Comparison of ENCODE assay signal across 18 cellular contexts in genomic region chr6:157552171-157552747, GRCh38.
DNase-seq lines count a peak whose midpoint lies in the region; ATAC-seq and TF ChIP-seq lines count a peak whose summit lies in the region.
"Had no signal": no experiment of that assay in that cellular context is flagged by ENCODE, and none has a peak within 500 bp of the region (broad histone marks: within the 10 kb centered on the region; RNA-seq: fewer than 3 reads in every experiment).

No MANE protein-coding gene starts in this region.

- H3K4me1 ChIP-seq in HEK293 (ENCODE audit: control insufficient read depth, insufficient read depth, low read length): no peaks in the 10 kb centered on the region
- H3K4me1 ChIP-seq: right atrium auricular region had no signal

- no peak overlapping the region for H3K4me3 Mint-ChIP-seq in Calu3 (ENCODE audit: low read depth, unreplicated experiment)
- H3K4me3 Mint-ChIP-seq in WTC11: peak overlapping the region; percentile 32
- H3K4me3 Mint-ChIP-seq in immature natural killer cell: no peak overlapping the region

- BruUV-seq in Calu3 (replicated peaks; lab: Mats Ljungman, UMichigan): no TSS peak

- DNase-seq in Calu3: no peak
- peak; percentile 83 for DNase-seq in WTC11 (ENCODE audit: low spot score)
- DNase-seq in islet precursor cell: peak; percentile 54
- DNase-seq in HPDE6-E6E7 (ENCODE audit: extremely low spot score): no peak
- no peak for DNase-seq in immature natural killer cell
- no peak for DNase-seq in SHP77 treated with DMSO at 0.1 percent for 48 hours (lab: John Stamatoyannopoulos, UW)
- DNase-seq: activated gamma-delta T cell treated with Interleukin-2 at 50 U/mL for 16 hours; anterior cingulate cortex; CD4-positive, alpha-beta memory T cell; EL; midbrain; NCI-H1694; RPMI8226; WERI-Rb-1 had no signal

- TF ChIP-seq CTCF in Calu3 (IDR thresholded peaks at IDR 0.05; ENCODE audit: unreplicated experiment) (no peak), HEK293 (tag by site-specific recombination; IDR thresholded peaks at IDR 0.05) (no peak), WTC11 (IDR thresholded peaks at IDR 0.05) (no peak)

- H3K27me3 Mint-ChIP-seq in Calu3 (ENCODE audit: unreplicated experiment) (no peaks in the 10 kb centered on the region), WTC11 (ENCODE audit: low read depth) (no peaks in the 10 kb centered on the region; the same call in none of the 2 replicates), immature natural killer cell (ENCODE audit: low read depth in 3 of 3) (peaks cover 9 to 22% (median 17%) of the 10 kb centered on the region in 3 donors)
- H3K27me3 Mint-ChIP-seq: CD4-positive, alpha-beta memory T cell had no signal

- CTCF ChIA-PET in Calu3 (lab: Charles Lee) (no interaction called here), HEK293 (lab: Yijun Ruan, JAX) (no interaction called here), WTC11 (lab: Charles Lee) (interaction anchor here (0.5 to 1.4 kb wide), 8 partner anchors 17 to 322 kb away, joined by 3 to 7 read pairs (median 4); no protein-coding TSS in a partner anchor)

- H3K27ac Mint-ChIP-seq in Calu3 (ENCODE audit: unreplicated experiment) (peak overlapping the region; percentile 56), WTC11 (peak overlapping the region; percentile 97), immature natural killer cell (peak overlapping the region in 3 of 6 donors; percentile 32 to 47 (median 41))

- H3K36me3 Mint-ChIP-seq in Calu3 (ENCODE audit: insufficient read depth, unreplicated experiment) (no peaks in the 10 kb centered on the region), WTC11 (peaks cover 8% of the 10 kb centered on the region), immature natural killer cell (no peaks in the 10 kb centered on the region)
- H3K36me3 Mint-ChIP-seq: CD4-positive, alpha-beta memory T cell had no signal

- no peak overlapping the region for H3K27ac ChIP-seq in HEK293 (ENCODE audit: extremely low read depth, low read depth, low read length)
- H3K27ac ChIP-seq: neutrophil, right atrium auricular region, WERI-Rb-1 had no signal

- no peaks in the 10 kb centered on the region for H3K36me3 ChIP-seq in HEK293 (ENCODE audit: control insufficient read depth in 2 of 2, insufficient read depth in 1 of 2, low read length in 2 of 2)
- H3K36me3 ChIP-seq: neutrophil, right atrium auricular region, WERI-Rb-1 had no signal

- H3K9me3 ChIP-seq in HEK293 (ENCODE audit: control insufficient read depth, insufficient read depth, low read depth, low read length): no peaks in the 10 kb centered on the region
- H3K9me3 ChIP-seq: neutrophil, right atrium auricular region had no signal

- intact Hi-C loops in Calu3 (cut with micrococcal nuclease; ENCODE audit: unreplicated experiment): loop anchor here (5.0 kb wide), 1 partner anchor 235 kb away; no protein-coding TSS in a partner anchor

- H3K4me3 ChIP-seq in HEK293 (ENCODE audit: low read depth, low read length): no peak overlapping the region
- H3K4me3 ChIP-seq: right atrium auricular region had no signal

- H3K9me3 Mint-ChIP-seq in Calu3 (ENCODE audit: low read depth, unreplicated experiment): no peaks in the 10 kb centered on the region
- peaks cover 4% of the 10 kb centered on the region; the same call in 1 of the 2 replicates for H3K9me3 Mint-ChIP-seq in WTC11
- H3K9me3 Mint-ChIP-seq in immature natural killer cell: peaks cover 0 to 18% (median 14%) of the 10 kb centered on the region in 6 donors
- H3K9me3 Mint-ChIP-seq: CD4-positive, alpha-beta memory T cell had no signal

- POLR2A ChIA-PET in HEK293 (lab: Yijun Ruan, JAX) (no interaction called here), WTC11 (lab: Charles Lee) (no interaction called here)

- H3K4me1 Mint-ChIP-seq in Calu3 (ENCODE audit: low read depth, unreplicated experiment) (peaks cover 30% of the 10 kb centered on the region), WTC11 (peaks cover 75% of the 10 kb centered on the region), immature natural killer cell (peaks cover 59 to 62% of the 10 kb centered on the region in 2 donors)

- peak; percentile 94 for ATAC-seq in WTC11
- ATAC-seq in GM21529 (IDR thresholded peaks at IDR 0.05; ENCODE audit: unreplicated experiment): no peak

TF ChIP-seq in HEK293, 187 proteins besides CTCF, POLR2A, EP300 and RAD21:
- TF ChIP-seq ZFHX2 (tag by site-specific recombination; conservative IDR thresholded peaks at IDR 0.05): peak; percentile 39
- peak; percentile 75 for TF ChIP-seq EGR2 (tag by site-specific recombination; IDR thresholded peaks at IDR 0.05; ENCODE audit: low read depth)
- TF ChIP-seq KLF10 (tag by site-specific recombination; IDR thresholded peaks at IDR 0.05): no peak

TF ChIP-seq in WTC11, 78 proteins besides CTCF, POLR2A, EP300 and RAD21 (continues in another document):
- TF ChIP-seq ESRRA (CRISPR knock-in tag; IDR thresholded peaks at IDR 0.05; ENCODE audit: borderline replicate concordance): peak; percentile 43; the same call in 1 of the 2 replicates
- no peak for TF ChIP-seq ERG (CRISPR knock-in tag; IDR thresholded peaks at IDR 0.05)
- TF ChIP-seq SP1 (CRISPR knock-in tag; conservative IDR thresholded peaks at IDR 0.05): peak; percentile 71
- TF ChIP-seq SMAD3 (CRISPR knock-in tag; IDR thresholded peaks at IDR 0.05; ENCODE audit: borderline replicate concordance): no peak
- peak; percentile 76 for TF ChIP-seq FOXP1 (CRISPR knock-in tag; IDR thresholded peaks at IDR 0.05; ENCODE audit: borderline replicate concordance)
- TF ChIP-seq PRDM15 (CRISPR knock-in tag; IDR thresholded peaks at IDR 0.05): peak; percentile 39; the same call in 1 of the 2 replicates
- TF ChIP-seq ZNF138 (CRISPR knock-in tag; conservative IDR thresholded peaks at IDR 0.05): 0 out of 2 replicates have a peak, but pooled peaks have one; percentile 34
- TF ChIP-seq MYBL2 (CRISPR knock-in tag; IDR thresholded peaks at IDR 0.05): 0 out of 2 replicates have a peak, but pooled peaks have one; percentile 63
- TF ChIP-seq IRF2 (CRISPR knock-in tag; IDR thresholded peaks at IDR 0.05; ENCODE audit: borderline replicate concordance, low read depth): no peak
- peak; percentile 67 for TF ChIP-seq FOXP4 (CRISPR knock-in tag; IDR thresholded peaks at IDR 0.05)
- TF ChIP-seq TEAD4 (CRISPR knock-in tag; IDR thresholded peaks at IDR 0.05): no peak

Comparison
In these comparisons a context has a peak if more than half of its experiments do, and no peak if none do; other contexts are left out.
1. DNase-seq: peak in WTC11 (single experiment) and islet precursor cell (single experiment); none in Calu3 (single experiment), HPDE6-E6E7 (single experiment), immature natural killer cell (0 of 3) and SHP77 treated with DMSO at 0.1 percent for 48 hours (single experiment).